Comparison of ENCODE assay signal across 1 cellular context in genomic region chr3:35640186-35640584, GRCh38.
TF ChIP-seq lines count a peak whose summit lies in the region.

No MANE protein-coding gene starts in this region.

TF ChIP-seq in H1, 55 proteins besides CTCF, POLR2A, EP300 and RAD21 (continued from another document):
- TF ChIP-seq EZH2 (IDR thresholded peaks at IDR 0.05; ENCODE audit: low read depth, low read length, severe bottlenecking) (no peak), ATF2 (IDR thresholded peaks at IDR 0.05; ENCODE audit: low read length) (no peak)
TF ChIP-seq in H1: peak in this region for 0.
